ENCODE assay signal across 8 cellular contexts in genomic region chr1:201889092-201889968, GRCh38. TPM values are rescaled to one million over a fixed set of nuclear protein-coding genes. Genes with fewer than 3 reads are reported as not detected.
DNase-seq lines count a peak whose midpoint lies in the region; ATAC-seq, FAIRE-seq and TF ChIP-seq lines count a peak whose summit lies in the region.

No MANE protein-coding gene starts in this region.

- no peaks in the 10 kb centered on the region for H3K36me3 ChIP-seq in CD4-positive, CD25-positive, alpha-beta regulatory T cell (ENCODE audit: control insufficient read depth, insufficient read depth, low read length)
- no peaks in the 10 kb centered on the region for H3K36me3 ChIP-seq in Peyer's patch
- no peaks in the 10 kb centered on the region for H3K36me3 ChIP-seq in esophagus (ENCODE audit: control insufficient read depth in 2 of 2, insufficient read depth in 2 of 2, low read length in 1 of 2)
- H3K36me3 ChIP-seq in pancreas: no peaks in the 10 kb centered on the region

- H3K27me3 Mint-ChIP-seq in CD4-positive, CD25-positive, alpha-beta regulatory T cell: peaks cover 54% of the 10 kb centered on the region

- H3K4me3 Mint-ChIP-seq in CD4-positive, CD25-positive, alpha-beta regulatory T cell: peak overlapping the region; percentile 34 to 76 (median 69)

- peaks cover 13% of the 10 kb centered on the region for H3K4me1 ChIP-seq in CD4-positive, CD25-positive, alpha-beta regulatory T cell (ENCODE audit: control insufficient read depth, insufficient read depth, low read length, poor library complexity, severe bottlenecking)
- H3K4me1 ChIP-seq in Peyer's patch: peaks cover 0 to 23% (median 5%) of the 10 kb centered on the region in 4 donors
- H3K4me1 ChIP-seq in esophagus (ENCODE audit: control insufficient read depth in 2 of 2, insufficient read depth in 2 of 2, low read length in 1 of 2): peaks cover 6 to 11% of the 10 kb centered on the region in 2 donors
- H3K4me1 ChIP-seq in pancreas: no peaks in the 10 kb centered on the region

- DNase-seq in CD4-positive, CD25-positive, alpha-beta regulatory T cell: no peak
- DNase-seq in Peyer's patch (no peak), pancreas (peak in 2 of 6 donors; percentile 34 to 59), glomerular visceral epithelial cell (ENCODE audit: extremely low spot score) (no peak)

- intact Hi-C loops in pancreas (cut with DNase I): no loop called here

- 24% methylated on average over 33 of the region's 33 CpGs for WGBS in esophagus, 2 donors
- 26 to 32% methylated on average over 32 to 33 of the region's 33 CpGs for WGBS in pancreas, 2 donors

- peaks cover 0 to 1% (median 0%) of the 10 kb centered on the region in 7 donors for H3K9me3 Mint-ChIP-seq in CD4-positive, CD25-positive, alpha-beta regulatory T cell

- H3K36me3 Mint-ChIP-seq in CD4-positive, CD25-positive, alpha-beta regulatory T cell: no peaks in the 10 kb centered on the region

- no peak for FAIRE-seq in pancreas (lab: Jason Lieb, UNC)

- TF ChIP-seq CTCF in Peyer's patch (IDR thresholded peaks at IDR 0.05) (no peak), pancreas (IDR thresholded peaks at IDR 0.05) (no peak)

- H3K27ac Mint-ChIP-seq in CD4-positive, CD25-positive, alpha-beta regulatory T cell: no peak overlapping the region

- H3K27me3 ChIP-seq in CD4-positive, CD25-positive, alpha-beta regulatory T cell (ENCODE audit: control insufficient read depth, insufficient read depth, low read length): peaks cover 19% of the 10 kb centered on the region
- H3K27me3 ChIP-seq in Peyer's patch (peaks cover 0 to 4% of the 10 kb centered on the region in 2 donors), esophagus (ENCODE audit: control insufficient read depth in 1 of 2, insufficient read depth in 2 of 2, low read length in 2 of 2) (no peaks in the 10 kb centered on the region), pancreas (no peaks in the 10 kb centered on the region)

- no peak overlapping the region for H3K27ac ChIP-seq in CD4-positive, CD25-positive, alpha-beta regulatory T cell (ENCODE audit: insufficient read depth, low read length, poor library complexity, severe bottlenecking)
- H3K27ac ChIP-seq in Peyer's patch: peak overlapping the region in 3 of 4 donors; percentile 20 to 66 (median 60)
- H3K27ac ChIP-seq in esophagus (ENCODE audit: low read depth in 2 of 2, low read length in 1 of 2): peak overlapping the region in 1 of 2 donors; percentile 22
- H3K27ac ChIP-seq in pancreas: no peak overlapping the region

- ATAC-seq in CD4-positive, CD25-positive, alpha-beta regulatory T cell (ENCODE audit: low read depth in 2 of 2): no peak
- ATAC-seq in pancreas: no peak
- no peak for ATAC-seq in HG03469 (IDR thresholded peaks at IDR 0.05; ENCODE audit: unreplicated experiment)
- no peak for ATAC-seq in HG03139 (IDR thresholded peaks at IDR 0.05; ENCODE audit: unreplicated experiment)
- no peak for ATAC-seq in GM19463 (IDR thresholded peaks at IDR 0.05; ENCODE audit: unreplicated experiment)

- no peaks in the 10 kb centered on the region for H3K9me3 ChIP-seq in CD4-positive, CD25-positive, alpha-beta regulatory T cell (ENCODE audit: control insufficient read depth in 2 of 2, low read length in 2 of 2)
- no peaks in the 10 kb centered on the region for H3K9me3 ChIP-seq in Peyer's patch
- no peaks in the 10 kb centered on the region for H3K9me3 ChIP-seq in esophagus (ENCODE audit: control insufficient read depth in 2 of 2, insufficient read depth in 1 of 2, low read depth in 1 of 2, low read length in 1 of 2)
- H3K9me3 ChIP-seq in pancreas: no peaks in the 10 kb centered on the region

- H3K4me1 Mint-ChIP-seq in CD4-positive, CD25-positive, alpha-beta regulatory T cell: peaks cover 0 to 14% (median 5%) of the 10 kb centered on the region in 4 donors

- TF ChIP-seq POLR2A in Peyer's patch (IDR thresholded peaks at IDR 0.05): no peak

- H3K4me3 ChIP-seq in CD4-positive, CD25-positive, alpha-beta regulatory T cell (ENCODE audit: low read depth, low read length): no peak overlapping the region
- H3K4me3 ChIP-seq in Peyer's patch: peak overlapping the region; percentile 32 to 85 (median 58)
- H3K4me3 ChIP-seq in esophagus (ENCODE audit: low read depth in 1 of 2, low read length in 2 of 2): peak overlapping the region; percentile 48 to 50
- peak overlapping the region; percentile 54 to 75 (median 64) for H3K4me3 ChIP-seq in pancreas

RNA-seq across cellular contexts. Expression of gene SHISA4, which starts 0.6 kb away (rescaled TPM):
- total RNA-seq in CD4-positive, CD25-positive, alpha-beta regulatory T cell: 0.44 TPM
- polyA plus RNA-seq in CD4-positive, CD25-positive, alpha-beta regulatory T cell: under 1 TPM in 2 of 4 donors, not detected in 2; 0.22 to 0.44 TPM
- total RNA-seq in Peyer's patch (10 to 100 TPM in 1 of 4 donors, 1 to 10 TPM in 3; 2.9 to 10.7 (median 4.8) TPM), pancreas (1 to 10 TPM; 3.6 to 7.5 (median 4.8) TPM)
- polyA plus RNA-seq in esophagus (1 to 10 TPM; 2.3 to 3.7 TPM), pancreas (1 to 10 TPM; 7.5 to 9.3 TPM)

RNA-seq across cellular contexts. Expression of gene LMOD1, which starts 57.0 kb away (rescaled TPM):
- total RNA-seq in CD4-positive, CD25-positive, alpha-beta regulatory T cell: not detected
- not detected for polyA plus RNA-seq in CD4-positive, CD25-positive, alpha-beta regulatory T cell
- total RNA-seq in Peyer's patch (10 to 100 TPM in 3 of 4 donors, 1 to 10 TPM in 1; 10.0 to 70.1 (median 32.6) TPM), pancreas (1 to 10 TPM in 5 of 6 donors, under 1 TPM in 1; 0.67 to 4.5 (median 1.7) TPM)
- polyA plus RNA-seq in esophagus (10 to 100 TPM; 30.2 to 60.4 TPM), pancreas (10 to 100 TPM in 1 of 2 donors, 1 to 10 TPM in 1; 7.1 to 13.6 TPM)

Comparison
In these comparisons a context has a peak if more than half of its experiments do, and no peak if none do; other contexts are left out.
1. H3K27ac ChIP-seq: peak in Peyer's patch (3 of 4); none in CD4-positive, CD25-positive, alpha-beta regulatory T cell (single experiment) and pancreas (0 of 4).